Comparison of ENCODE assay signal across 1 cellular context in genomic region chr1:84298688-84299535, GRCh38.
A peak's percentile ranks its signal among the peaks of the same experiment; 100 is the strongest.
TF ChIP-seq lines count a peak whose summit lies in the region.

No MANE protein-coding gene starts in this region.

TF ChIP-seq in SK-N-SH, 30 proteins besides CTCF, POLR2A, EP300 and RAD21 (continued from another document):
- TF ChIP-seq SMC3 (IDR thresholded peaks at IDR 0.05; ENCODE audit: low read depth, low read length), result 0 out of 2 replicates have a peak, but pooled peaks have one; percentile 3
